8 cellular contexts compared by ENCODE assay signal in genomic region chr3:187741403-187742350, GRCh38. TPM values are rescaled to one million over a fixed set of nuclear protein-coding genes. Genes with fewer than 3 reads are reported as not detected.
DNase-seq lines count a peak whose midpoint lies in the region; ATAC-seq and TF ChIP-seq lines count a peak whose summit lies in the region.

No MANE protein-coding gene starts in this region.

- H2AK5ac ChIP-seq in IMR-90 (ENCODE audit: low read depth, low read length) = peak overlapping the region; percentile 81

- peaks cover 29% of the 10 kb centered on the region for H3K79me2 ChIP-seq in neural progenitor cell (ENCODE audit: low read depth)

- TF ChIP-seq RAD21 in IMR-90 (IDR thresholded peaks at IDR 0.05; ENCODE audit: low read length) = peak; percentile 95

- BruUV-seq in IMR-90 (replicated peaks; lab: Mats Ljungman, UMichigan) = no TSS peak

- 0 out of 2 replicates have a peak, but pooled peaks cover 4% of the 10 kb centered on the region for H3K9me1 ChIP-seq in IMR-90 (ENCODE audit: insufficient read depth, low read length)

- H3K4me1 Mint-ChIP-seq in CD4-positive, alpha-beta memory T cell = peaks cover 27 to 77% (median 41%) of the 10 kb centered on the region in 4 donors
- peaks cover 54% of the 10 kb centered on the region for H3K4me1 Mint-ChIP-seq in neural progenitor cell

- H3K27ac ChIP-seq in CD4-positive, alpha-beta memory T cell (ENCODE audit: low read depth, low read length) = peak overlapping the region; percentile 82
- H3K27ac ChIP-seq in IMR-90 (ENCODE audit: insufficient read depth, low read length) (peak overlapping the region; percentile 97), neural progenitor cell (no peak overlapping the region), thymus (ENCODE audit: low read depth) (peak overlapping the region; percentile 77)

- H3K4me1 ChIP-seq in CD4-positive, alpha-beta memory T cell (ENCODE audit: insufficient read depth, low read length) = peaks cover 41% of the 10 kb centered on the region
- H3K4me1 ChIP-seq in IMR-90 (ENCODE audit: control insufficient read depth, insufficient read depth, low read length) (peaks cover 11% of the 10 kb centered on the region), neural progenitor cell (peaks cover 15% of the 10 kb centered on the region), thymus (ENCODE audit: control insufficient read depth, insufficient read depth, low read length) (peaks cover 25% of the 10 kb centered on the region)

- H2AFZ ChIP-seq in IMR-90 (replicated peaks; ENCODE audit: low read length, poor library complexity) (peak overlapping the region; percentile 72), neural progenitor cell (replicated peaks) (no peak overlapping the region)

- H3K56ac ChIP-seq in IMR-90 (ENCODE audit: extremely low read depth, insufficient read depth, low read length) = peak overlapping the region; percentile 71

- H2BK5ac ChIP-seq in IMR-90 (ENCODE audit: low read depth, low read length, poor library complexity, severe bottlenecking) = peak overlapping the region; percentile 86

- H3K36me3 Mint-ChIP-seq in CD4-positive, alpha-beta memory T cell = peaks cover 0 to 35% of the 10 kb centered on the region in 2 donors
- H3K36me3 Mint-ChIP-seq in neural progenitor cell = no peaks in the 10 kb centered on the region

- peaks cover 5 to 71% of the 10 kb centered on the region in 2 experiments for H3K79me1 ChIP-seq in IMR-90 (ENCODE audit: low read depth in 1 of 2, low read length in 2 of 2)

- peak overlapping the region; percentile 90 for H3K14ac ChIP-seq in IMR-90 (replicated peaks; ENCODE audit: low read depth, low read length)

- CTCF ChIA-PET in CD4-positive, alpha-beta memory T cell (lab: Charles Lee; ENCODE audit: partially characterized antibody) = interaction anchor here (0.6 to 12.2 kb wide), 112 partner anchors 7 to 1614 kb away, joined by 3 to 729 read pairs (median 6); partner anchors contain the start of gene LPP
- CTCF ChIA-PET in IMR-90 (lab: Yijun Ruan, JAX) = interaction anchor here (0.6 to 4.5 kb wide), 15 partner anchors 212 to 1402 kb away, joined by 3 to 96 read pairs (median 4); no protein-coding TSS in a partner anchor

- H4K20me1 ChIP-seq in IMR-90 (ENCODE audit: insufficient read depth, low read length) = peaks cover 46% of the 10 kb centered on the region
- H4K20me1 ChIP-seq in neural progenitor cell (ENCODE audit: low read depth) = peaks cover 39% of the 10 kb centered on the region

- peak overlapping the region; percentile 65 for H4K91ac ChIP-seq in IMR-90 (ENCODE audit: insufficient read depth, low read depth, low read length)

- no peaks in the 10 kb centered on the region for H3K27me3 Mint-ChIP-seq in CD4-positive, alpha-beta memory T cell
- peaks cover 9% of the 10 kb centered on the region for H3K27me3 Mint-ChIP-seq in neural progenitor cell (ENCODE audit: insufficient read depth, low read depth)

- dilution Hi-C loops in IMR-90 (cut with HindIII; ENCODE audit: low sequenced_read_pairs, unreplicated experiment) = loop anchor here (10.0 to 25.0 kb wide), 2 partner anchors 571 to 1213 kb away; no protein-coding TSS in a partner anchor

- H3K4me2 ChIP-seq in IMR-90 (ENCODE audit: low read depth, low read length) = peak overlapping the region; percentile 99
- peak overlapping the region; percentile 95 for H3K4me2 ChIP-seq in neural progenitor cell

- peak overlapping the region; percentile 88 to 92 for H3K4me3 ChIP-seq in CD4-positive, alpha-beta memory T cell (ENCODE audit: low read length in 2 of 2)
- H3K4me3 ChIP-seq in IMR-90 (ENCODE audit: insufficient read depth, low read depth, low read length) (peak overlapping the region; percentile 46), fibroblast of villous mesenchyme (ENCODE audit: low read depth, low read length) (peak overlapping the region; percentile 93), neural progenitor cell (peak overlapping the region; percentile 62), thymus (ENCODE audit: low read length) (peak overlapping the region; percentile 95)

- H2BK15ac ChIP-seq in IMR-90 (ENCODE audit: low read depth, low read length) = peak overlapping the region; percentile 59; the same call in 2 of the 3 replicates

- no peaks in the 10 kb centered on the region for H3K9me3 ChIP-seq in CD4-positive, alpha-beta memory T cell (ENCODE audit: control insufficient read depth in 1 of 2, low read length in 2 of 2)
- no peaks in the 10 kb centered on the region for H3K9me3 ChIP-seq in IMR-90 (ENCODE audit: control insufficient read depth, insufficient read depth, low read length)
- H3K9me3 ChIP-seq in neural progenitor cell (ENCODE audit: low read depth) = no peaks in the 10 kb centered on the region
- no peaks in the 10 kb centered on the region for H3K9me3 ChIP-seq in thymus (ENCODE audit: control insufficient read depth)

- POLR2A ChIA-PET in CD4-positive, alpha-beta memory T cell (lab: Charles Lee; ENCODE audit: partially characterized antibody) = interaction anchor here (0.6 to 5.4 kb wide), 24 partner anchors 35 to 1403 kb away, joined by 3 to 90 read pairs (median 7); partner anchors contain the start of gene LPP
- POLR2A ChIA-PET in IMR-90 (lab: Charles Lee; ENCODE audit: unreplicated experiment) = interaction anchor here (0.6 kb wide), 1 partner anchor 238 kb away, joined by 3 read pairs; no protein-coding TSS in a partner anchor

- H3F3A ChIP-seq in neural progenitor cell (ENCODE audit: low read depth) = peaks cover 51% of the 10 kb centered on the region

- in situ Hi-C loops in IMR-90 (cut with MboI; ENCODE audit: low sequenced_read_pairs) = loop anchor here (5.0 to 25.0 kb wide), 7 partner anchors 433 to 1211 kb away; no protein-coding TSS in a partner anchor

- peak overlapping the region; percentile 53; the same call in 1 of the 2 replicates for H2BK20ac ChIP-seq in IMR-90 (ENCODE audit: low read depth, low read length)

- peak overlapping the region; percentile 16 to 85; a peak in 3 of 4 replicates for H4K8ac ChIP-seq in IMR-90 (ENCODE audit: low read depth in 2 of 2, low read length in 2 of 2)

- 8% methylated on average over 14 of the region's 35 CpGs; no CpG with 5 or more reads in 1 of the 2 experiments for WGBS in IMR-90 (ENCODE audit: extremely low coverage in 2 of 2, insufficient read length in 1 of 2), 2 experiments
- WGBS in thymus = under 1% methylated on average over 35 of the region's 35 CpGs

- peak overlapping the region; percentile 62 for H3K18ac ChIP-seq in IMR-90 (ENCODE audit: low read depth, low read length)

- ATAC-seq in IMR-90 (ENCODE audit: low read depth) (0 out of 2 replicates have a peak, but pooled peaks have one; percentile 1), GM21528 (IDR thresholded peaks at IDR 0.05; ENCODE audit: low FRiP score, unreplicated experiment) (no peak)

- H4K5ac ChIP-seq in IMR-90 (ENCODE audit: low read depth, low read length) = peak overlapping the region; percentile 3

- peak overlapping the region; percentile 76 for H2BK120ac ChIP-seq in IMR-90 (ENCODE audit: low read depth, low read length)

- H3K4ac ChIP-seq in IMR-90 (ENCODE audit: low read depth, low read length) = peak overlapping the region; percentile 90

- peak; percentile 69 to 75 (median 72) for DNase-seq in CD4-positive, alpha-beta memory T cell
- DNase-seq in IMR-90 = peak; percentile 78
- DNase-seq in RPMI8226 = peak; percentile 67
- peak; percentile 71 for DNase-seq in activated gamma-delta T cell treated with Interleukin-2 at 50 U/mL for 16 hours
- peak; percentile 89 for DNase-seq in fibroblast of villous mesenchyme (ENCODE audit: low read depth)
- peak; percentile 80 for DNase-seq in neural progenitor cell (ENCODE audit: low spot score)

- no peaks in the 10 kb centered on the region for H3K27me3 ChIP-seq in CD4-positive, alpha-beta memory T cell (ENCODE audit: insufficient read depth, low read length)
- H3K27me3 ChIP-seq in IMR-90 (ENCODE audit: control insufficient read depth, insufficient read depth, low read length) = no peaks in the 10 kb centered on the region
- H3K27me3 ChIP-seq in neural progenitor cell = peaks cover 22% of the 10 kb centered on the region
- H3K27me3 ChIP-seq in thymus (ENCODE audit: control insufficient read depth, insufficient read depth) = no peaks in the 10 kb centered on the region

- peak; percentile 26 for TF ChIP-seq POLR2A in IMR-90 (IDR thresholded peaks at IDR 0.05; ENCODE audit: low read depth, low read length)

- H3K9ac ChIP-seq in IMR-90 (ENCODE audit: low read depth, low read length) = peak overlapping the region; percentile 88
- H3K9ac ChIP-seq in neural progenitor cell = no peak overlapping the region

- H3K9me3 Mint-ChIP-seq in CD4-positive, alpha-beta memory T cell = peaks cover 0 to 4% (median 0%) of the 10 kb centered on the region in 8 donors
- no peaks in the 10 kb centered on the region for H3K9me3 Mint-ChIP-seq in neural progenitor cell

- intact Hi-C loops in CD4-positive, alpha-beta memory T cell (cut with micrococcal nuclease) = loop anchor here (1.0 to 10.0 kb wide), 13 partner anchors 91 to 1093 kb away; no protein-coding TSS in a partner anchor
- intact Hi-C loops in IMR-90 (cut with micrococcal nuclease) = loop anchor here (1.0 to 5.0 kb wide), 10 partner anchors 311 to 1301 kb away; partner anchors contain the start of gene LPP

- H3K27ac Mint-ChIP-seq in CD4-positive, alpha-beta memory T cell = peak overlapping the region; percentile 94 to 99 (median 96)
- peak overlapping the region; percentile 26 for H3K27ac Mint-ChIP-seq in neural progenitor cell

- no peaks in the 10 kb centered on the region for H3K36me3 ChIP-seq in CD4-positive, alpha-beta memory T cell (ENCODE audit: insufficient read depth, low read length)
- no peaks in the 10 kb centered on the region for H3K36me3 ChIP-seq in IMR-90 (ENCODE audit: control insufficient read depth, insufficient read depth, low read length)
- no peaks in the 10 kb centered on the region for H3K36me3 ChIP-seq in neural progenitor cell
- H3K36me3 ChIP-seq in thymus (ENCODE audit: control insufficient read depth, insufficient read depth) = no peaks in the 10 kb centered on the region

- H3K4me3 Mint-ChIP-seq in CD4-positive, alpha-beta memory T cell = peak overlapping the region; percentile 95 to 99 (median 96)
- H3K4me3 Mint-ChIP-seq in neural progenitor cell = peak overlapping the region; percentile 95

- peak overlapping the region; percentile 88 for H2AK9ac ChIP-seq in IMR-90 (replicated peaks; ENCODE audit: low read depth, low read length, poor library complexity)

- TF ChIP-seq CTCF in IMR-90 (conservative IDR thresholded peaks at IDR 0.05; ENCODE audit: low read depth, low read length) (peak; percentile 89), fibroblast of villous mesenchyme (IDR thresholded peaks at IDR 0.05; ENCODE audit: insufficient read depth, low read depth, low read length) (peak; percentile 86), neural progenitor cell (IDR thresholded peaks at IDR 0.05) (peak; percentile 100)

- peak overlapping the region; percentile 97 for H3K23ac ChIP-seq in IMR-90 (ENCODE audit: low read depth, low read length)

RNA-seq across cellular contexts. Expression of gene BCL6, which starts 3.6 kb away (rescaled TPM):
- total RNA-seq in CD4-positive, alpha-beta memory T cell = 10 to 100 TPM; 31.4 to 34.8 TPM
- 1 to 10 TPM; 1.1 to 1.8 TPM for polyA plus RNA-seq in CD4-positive, alpha-beta memory T cell
- 21.4 and 22.6 TPM in 2 replicates for total RNA-seq in IMR-90 (2012; rRNA removed)
- 19.7 and 20.4 TPM in 2 replicates for polyA plus RNA-seq in IMR-90 (2012; rRNA removed)
- polyA plus RNA-seq in IMR-90 (2012; cell fraction: cytosol; rRNA removed) = 10.4 and 12.0 TPM in 2 replicates
- 66.2 and 89.5 TPM in 2 replicates for polyA plus RNA-seq in IMR-90 (2012; cell fraction: nucleus; rRNA removed; ENCODE audit: low replicate concordance)
- total RNA-seq in fibroblast of villous mesenchyme = 17.4 and 26.8 TPM in 2 replicates
- total RNA-seq in neural progenitor cell (ENCODE audit: low replicate concordance) = 14.2 and 20.3 TPM in 2 replicates
- polyA plus RNA-seq in thymus = 56.2 TPM

RNA-seq across cellular contexts. Expression of gene RTP2, which starts 39.3 kb away (rescaled TPM):
- not detected for total RNA-seq in CD4-positive, alpha-beta memory T cell
- not detected for polyA plus RNA-seq in CD4-positive, alpha-beta memory T cell
- total RNA-seq in IMR-90 (2012; rRNA removed) (not detected in 2 replicates), fibroblast of villous mesenchyme (not detected in 2 replicates), neural progenitor cell (ENCODE audit: low replicate concordance) (not detected in 2 replicates)
- polyA plus RNA-seq in IMR-90 (2012; rRNA removed) (not detected in 2 replicates), thymus (0.02 TPM)
- not detected in 2 replicates for polyA plus RNA-seq in IMR-90 (2012; cell fraction: cytosol; rRNA removed)
- polyA plus RNA-seq in IMR-90 (2012; cell fraction: nucleus; rRNA removed; ENCODE audit: low replicate concordance) = not detected in 2 replicates
